In genomic region chr10:110421512-110422138, GRCh38 we compare ENCODE assay signal across 16 cellular contexts.
DNase-seq lines count a peak whose midpoint lies in the region; ATAC-seq and TF ChIP-seq lines count a peak whose summit lies in the region.
"Had no signal": no experiment of that assay in that cellular context is flagged by ENCODE, and none has a peak within 500 bp of the region (broad histone marks: within the 10 kb centered on the region; RNA-seq: fewer than 3 reads in every experiment).

No MANE protein-coding gene starts in this region.

- CTCF ChIA-PET in PC-9 (lab: Charles Lee) = no interaction called here

- H2AFZ ChIP-seq in GM23338 (peak overlapping the region; percentile 74; the same call in 1 of the 2 replicates), PC-9 (no peak overlapping the region)

- TF ChIP-seq EP300 in upper lobe of left lung (IDR thresholded peaks at IDR 0.05) = no peak

- no peak overlapping the region for H3K4me3 ChIP-seq in GM23338
- H3K4me3 ChIP-seq in PC-9 = no peak overlapping the region
- no peak overlapping the region for H3K4me3 ChIP-seq in upper lobe of left lung
- H3K4me3 ChIP-seq: HAP-1, heart left ventricle, SJCRH30 had no signal

- H3K36me3 ChIP-seq in GM23338 (ENCODE audit: insufficient read depth) = no peaks in the 10 kb centered on the region
- H3K36me3 ChIP-seq in PC-9 (ENCODE audit: low read depth) = no peaks in the 10 kb centered on the region
- H3K36me3 ChIP-seq in upper lobe of left lung = no peaks in the 10 kb centered on the region
- H3K36me3 ChIP-seq: HAP-1, heart left ventricle, SJCRH30 had no signal

- DNase-seq in T-helper 1 cell = no peak
- DNase-seq in GM23338 (ENCODE audit: low spot score) = no peak
- DNase-seq in PC-9 = no peak
- DNase-seq in epithelial cell of prostate (ENCODE audit: low read depth, low spot score) = no peak
- no peak for DNase-seq in left colon
- no peak for DNase-seq in DMS 273 treated with DMSO at 0.1 percent for 48 hours (lab: John Stamatoyannopoulos, UW)
- DNase-seq in upper lobe of left lung = no peak
- DNase-seq: activated CD8-positive, alpha-beta memory T cell treated with anti-CD3 and anti-CD28 coated beads, Interleukin-2, amount 50 U/mL, for 48 hours; CD4-positive, alpha-beta T cell; heart left ventricle; right cardiac atrium; SJCRH30 had no signal

- H3K9me2 ChIP-seq in GM23338 (ENCODE audit: insufficient read depth) (0 out of 2 replicates have a peak, but pooled peaks cover 7% of the 10 kb centered on the region), PC-9 (ENCODE audit: insufficient read depth) (no peaks in the 10 kb centered on the region)

- peaks cover 2% of the 10 kb centered on the region for H3K36me3 Mint-ChIP-seq in T-helper 1 cell treated with Interleukin-12 subunit alpha and Interleukin-12 subunit beta and Interleukin-4 antibody, amounts not matched to agents 30 μg/mL and 1 μg/mL, for 36 hours (ENCODE audit: low read depth)
- H3K36me3 Mint-ChIP-seq in GM23338 (ENCODE audit: low read depth) = no peaks in the 10 kb centered on the region
- H3K36me3 Mint-ChIP-seq: activated naive CD8-positive, alpha-beta T cell had no signal

- peaks cover 56% of the 10 kb centered on the region for H3K4me1 Mint-ChIP-seq in T-helper 1 cell treated with Interleukin-12 subunit alpha and Interleukin-12 subunit beta and Interleukin-4 antibody, amounts not matched to agents 30 μg/mL and 1 μg/mL, for 36 hours (ENCODE audit: low read depth)
- H3K4me1 Mint-ChIP-seq in GM23338 = peaks cover 24% of the 10 kb centered on the region

- no peaks in the 10 kb centered on the region for H3K27me3 Mint-ChIP-seq in T-helper 1 cell treated with Interleukin-12 subunit alpha and Interleukin-12 subunit beta and Interleukin-4 antibody, amounts not matched to agents 30 μg/mL and 1 μg/mL, for 36 hours (ENCODE audit: low read depth)
- peaks cover 4% of the 10 kb centered on the region for H3K27me3 Mint-ChIP-seq in GM23338 (ENCODE audit: insufficient read depth, low read depth, poor library complexity)
- H3K27me3 Mint-ChIP-seq: CD4-positive, alpha-beta T cell had no signal

- H3K9me3 ChIP-seq in PC-9 (ENCODE audit: insufficient read depth, low read depth) (no peaks in the 10 kb centered on the region), upper lobe of left lung (no peaks in the 10 kb centered on the region)
- H3K9me3 ChIP-seq: HAP-1, heart left ventricle, SJCRH30 had no signal

- H3K9me3 Mint-ChIP-seq in T-helper 1 cell treated with Interleukin-12 subunit alpha and Interleukin-12 subunit beta and Interleukin-4 antibody, amounts not matched to agents 30 μg/mL and 1 μg/mL, for 36 hours = no peaks in the 10 kb centered on the region
- no peaks in the 10 kb centered on the region for H3K9me3 Mint-ChIP-seq in GM23338
- H3K9me3 Mint-ChIP-seq: CD4-positive, alpha-beta T cell had no signal

- H3F3A ChIP-seq in GM23338 (replicated peaks; ENCODE audit: low read depth) = no peaks in the 10 kb centered on the region
- H3F3A ChIP-seq in PC-9 (ENCODE audit: insufficient read depth, low read depth) = peaks cover 34% of the 10 kb centered on the region

- no peak overlapping the region for H3K4me3 Mint-ChIP-seq in T-helper 1 cell treated with Interleukin-12 subunit alpha and Interleukin-12 subunit beta and Interleukin-4 antibody, amounts not matched to agents 30 μg/mL and 1 μg/mL, for 36 hours
- H3K4me3 Mint-ChIP-seq in GM23338 = no peak overlapping the region
- H3K4me3 Mint-ChIP-seq: activated naive CD8-positive, alpha-beta T cell; CD4-positive, alpha-beta T cell had no signal

- H3K4me1 ChIP-seq in GM23338 (ENCODE audit: insufficient read depth) (peaks cover 11% of the 10 kb centered on the region; the same call in 1 of the 2 replicates), PC-9 (replicated peaks; ENCODE audit: insufficient read depth) (peaks cover 66% of the 10 kb centered on the region), upper lobe of left lung (peaks cover 8 to 26% (median 11%) of the 10 kb centered on the region in 4 donors)
- H3K4me1 ChIP-seq: HAP-1 had no signal

- H4K20me1 ChIP-seq in GM23338 (replicated peaks; ENCODE audit: insufficient read depth) = no peaks in the 10 kb centered on the region
- H4K20me1 ChIP-seq in PC-9 (ENCODE audit: insufficient read depth) = no peaks in the 10 kb centered on the region

- 67 to 71% methylated on average over 3 of the region's 3 CpGs for WGBS in upper lobe of left lung, 2 donors

- POLR2A ChIA-PET in PC-9 (lab: Charles Lee; ENCODE audit: unreplicated experiment) = no interaction called here

- intact Hi-C loops in PC-9 (cut with micrococcal nuclease; ENCODE audit: unreplicated experiment) = no loop called here
- intact Hi-C loops in left colon (cut with DNase I, micrococcal nuclease) = no loop called here

- TF ChIP-seq CTCF in GM23338 (conservative IDR thresholded peaks at IDR 0.05; ENCODE audit: low read depth in 2 of 2) = no peak
- no peak for TF ChIP-seq CTCF in PC-9 (conservative IDR thresholded peaks at IDR 0.05)
- no peak for TF ChIP-seq CTCF in upper lobe of left lung (IDR thresholded peaks at IDR 0.05)

- no TSS peak for BruUV-seq in PC-9 (replicated peaks; lab: Mats Ljungman, UMichigan)

- H3K4me2 ChIP-seq in GM23338 (no peak overlapping the region), PC-9 (no peak overlapping the region)

- H3K27ac ChIP-seq in GM23338 (ENCODE audit: low read depth) = no peak overlapping the region
- peak overlapping the region; percentile 70 for H3K27ac ChIP-seq in PC-9
- peak overlapping the region; percentile 84 for H3K27ac ChIP-seq in epithelial cell of prostate
- no peak overlapping the region for H3K27ac ChIP-seq in upper lobe of left lung
- H3K27ac ChIP-seq: heart left ventricle, SJCRH30 had no signal

- no peak; the same call in 2 of the 3 replicates for ATAC-seq in GM23338
- no peak for ATAC-seq in left colon
- no peak for ATAC-seq in upper lobe of left lung (ENCODE audit: low FRiP score in 2 of 2)
- ATAC-seq: heart left ventricle, HepG2, right cardiac atrium had no signal

- H3K27ac Mint-ChIP-seq in T-helper 1 cell treated with Interleukin-12 subunit alpha and Interleukin-12 subunit beta and Interleukin-4 antibody, amounts not matched to agents 30 μg/mL and 1 μg/mL, for 36 hours = peak overlapping the region; percentile 86
- no peak overlapping the region for H3K27ac Mint-ChIP-seq in GM23338
- H3K27ac Mint-ChIP-seq: activated naive CD8-positive, alpha-beta T cell had no signal

- H3K79me2 ChIP-seq in GM23338 (replicated peaks; ENCODE audit: insufficient read depth) = no peaks in the 10 kb centered on the region
- peaks cover 4% of the 10 kb centered on the region; the same call in 1 of the 2 replicates for H3K79me2 ChIP-seq in PC-9 (ENCODE audit: low read depth)

- no peaks in the 10 kb centered on the region for H3K27me3 ChIP-seq in GM23338 (ENCODE audit: insufficient read depth)
- H3K27me3 ChIP-seq in PC-9 (ENCODE audit: insufficient read depth, low read depth) = no peaks in the 10 kb centered on the region
- H3K27me3 ChIP-seq in upper lobe of left lung = no peaks in the 10 kb centered on the region
- H3K27me3 ChIP-seq: heart left ventricle, SJCRH30 had no signal

- TF ChIP-seq POLR2A in upper lobe of left lung (IDR thresholded peaks at IDR 0.05) = no peak

TF ChIP-seq in GM23338, 12 proteins besides CTCF, POLR2A, EP300 and RAD21:
- TF ChIP-seq EZH2phosphoT487 (IDR thresholded peaks at IDR 0.05; ENCODE audit: unreplicated experiment) = no peak
- TF ChIP-seq POLR2AphosphoS5 (IDR thresholded peaks at IDR 0.05; ENCODE audit: low read depth) = no peak
- TF ChIP-seq JUNB (IDR thresholded peaks at IDR 0.05; ENCODE audit: unreplicated experiment) = no peak
TF ChIP-seq in GM23338: peak in this region for 0.

Comparison
In these comparisons a context has a peak if more than half of its experiments do, and no peak if none do; other contexts are left out.
1. H3K27ac ChIP-seq: peak in PC-9 (single experiment) and epithelial cell of prostate (single experiment); none in GM23338 (single experiment) and upper lobe of left lung (0 of 4).